In genomic region chr7:30027065-30027456, GRCh38 we compare ENCODE assay signal across 8 cellular contexts. TPM values are rescaled to one million over a fixed set of nuclear protein-coding genes. Genes with fewer than 3 reads are reported as not detected.
DNase-seq lines count a peak whose midpoint lies in the region; ATAC-seq and TF ChIP-seq lines count a peak whose summit lies in the region.

No MANE protein-coding gene starts in this region.

- H3K4me1 ChIP-seq in HUES6 (ENCODE audit: control insufficient read depth, insufficient read depth, low read length): peaks cover 27% of the 10 kb centered on the region

- no peaks in the 10 kb centered on the region for H3K9me3 ChIP-seq in HUES6 (ENCODE audit: control insufficient read depth, insufficient read depth, low read depth, low read length)

- no peak for TF ChIP-seq CTCF in nephron progenitor cell (IDR thresholded peaks at IDR 0.05)

- H3K9ac ChIP-seq in HUES6 (ENCODE audit: low read length): peak overlapping the region; percentile 76

- H3K4me1 Mint-ChIP-seq in nephron progenitor cell: peaks cover 39% of the 10 kb centered on the region

- no peaks in the 10 kb centered on the region for H3K27me3 Mint-ChIP-seq in nephron progenitor cell (ENCODE audit: low read depth, poor library complexity)

- DNase-seq in activated effector memory CD4-positive, alpha-beta T cell treated with anti-CD3 and anti-CD28 coated beads, Interleukin-2, amount 50 U/mL, for 16 hours: peak; percentile 73
- DNase-seq in activated effector memory CD4-positive, alpha-beta T cell treated with Interleukin-2 at 50 U/mL for 16 hours: no peak
- peak; percentile 26 for DNase-seq in activated CD4-positive, alpha-beta T cell treated with anti-CD3 and anti-CD28 coated beads for 48 hours
- no peak for DNase-seq in nephron progenitor cell

- H3K27me3 ChIP-seq in HUES6 (ENCODE audit: control insufficient read depth, insufficient read depth, low read length): no peaks in the 10 kb centered on the region

- peaks cover 20% of the 10 kb centered on the region for H3K36me3 Mint-ChIP-seq in nephron progenitor cell (ENCODE audit: low read depth)

- H3K27ac Mint-ChIP-seq in nephron progenitor cell: peak overlapping the region; percentile 82

- ATAC-seq in esophagus mucosa: peak; percentile 66
- no peak for ATAC-seq in GM19324 (IDR thresholded peaks at IDR 0.05; ENCODE audit: low FRiP score, unreplicated experiment)
- ATAC-seq in GM21360 (IDR thresholded peaks at IDR 0.05; ENCODE audit: unreplicated experiment): no peak

- H3K36me3 ChIP-seq in HUES6 (ENCODE audit: control insufficient read depth, insufficient read depth, low read length): peaks cover 5% of the 10 kb centered on the region

- H3K4me3 Mint-ChIP-seq in nephron progenitor cell: peak overlapping the region; percentile 94

- H3K4me3 ChIP-seq in HUES6 (ENCODE audit: low read depth, low read length): peak overlapping the region; percentile 80

- peak overlapping the region; percentile 17; the same call in 1 of the 2 replicates for H3K27ac ChIP-seq in HUES6 (ENCODE audit: low read depth, low read length)

- H3K9me3 Mint-ChIP-seq in nephron progenitor cell: no peaks in the 10 kb centered on the region

RNA-seq across cellular contexts. Expression of gene FKBP14, which starts 0.6 kb away (rescaled TPM):
- total RNA-seq in esophagus mucosa: 7.6 TPM

RNA-seq across cellular contexts. Expression of gene PLEKHA8, which starts 1.2 kb away (rescaled TPM):
- total RNA-seq in esophagus mucosa: 5.7 TPM

RNA-seq across cellular contexts. Expression of gene SCRN1, which starts 37.5 kb away (rescaled TPM):
- 20.3 TPM for total RNA-seq in esophagus mucosa

Comparison
In these comparisons a context has a peak if more than half of its experiments do, and no peak if none do; other contexts are left out.
1. DNase-seq: peak in activated effector memory CD4-positive, alpha-beta T cell treated with anti-CD3 and anti-CD28 coated beads, Interleukin-2, amount 50 U/mL, for 16 hours (single experiment) and activated CD4-positive, alpha-beta T cell treated with anti-CD3 and anti-CD28 coated beads for 48 hours (single experiment); none in activated effector memory CD4-positive, alpha-beta T cell treated with Interleukin-2 at 50 U/mL for 16 hours (single experiment) and nephron progenitor cell (single experiment).